ENCODE assay signal across 17 cellular contexts in the genomic region with DNA sequence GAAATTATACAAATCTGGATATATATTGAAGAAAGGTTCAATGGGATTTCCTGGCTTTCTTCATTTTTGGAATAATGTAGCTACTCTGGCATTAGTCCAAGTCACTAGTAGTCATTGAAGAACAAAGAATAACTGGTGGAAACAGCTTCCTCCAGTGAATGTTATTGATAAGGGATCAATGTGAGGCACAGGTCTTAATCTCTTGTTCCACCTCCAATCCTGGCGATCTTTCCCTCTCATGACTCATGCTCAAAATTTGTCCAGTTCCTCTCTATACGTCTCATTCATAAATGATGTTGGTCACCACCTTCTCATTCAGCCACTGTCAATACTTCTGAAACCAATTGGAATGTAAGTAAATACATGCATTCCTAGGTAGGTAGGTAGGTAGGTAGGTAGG.
"Had no signal": no experiment of that assay in that cellular context is flagged by ENCODE, and none has a peak within 500 bp of the region (broad histone marks: within the 10 kb centered on the region; RNA-seq: fewer than 3 reads in every experiment).

No MANE protein-coding gene starts in this region.

- H3K4me1 ChIP-seq: psoas muscle, testis, upper lobe of right lung, vagina had no signal

- H3K9me3 ChIP-seq: esophagus squamous epithelium, psoas muscle, right lobe of liver, spleen, testis, tibial nerve, upper lobe of right lung, vagina had no signal

- ATAC-seq: naive thymus-derived CD4-positive, alpha-beta T cell; stimulated activated naive CD8-positive, alpha-beta T cell treated with anti-CD3 and anti-CD28 coated beads, Interleukin-15, amount 100 ng/mL, for 72 hours had no signal

- H3K27ac ChIP-seq: coronary artery, dorsolateral prefrontal cortex, esophagus squamous epithelium, psoas muscle, right lobe of liver, spleen, testis, tibial nerve, upper lobe of right lung, vagina had no signal

- DNase-seq: effector CD8-positive, alpha-beta T cell; esophagus squamous epithelium; naive thymus-derived CD4-positive, alpha-beta T cell; stimulated activated CD4-positive, alpha-beta T cell treated with anti-CD3 and anti-CD28 coated beads, Interleukin-15, amount 100 ng/mL, for 24 hours; stimulated activated CD4-positive, alpha-beta T cell treated with anti-CD3 and anti-CD28 coated beads, Interleukin-1b, Interleukin-23, amount 100 ng/mL, for 48 hours; stimulated activated CD4-positive, alpha-beta T cell treated with anti-CD3 and anti-CD28 coated beads, Interleukin-4, amount 100 ng/mL, for 24 hours; stimulated activated naive B cell treated with anti-CD40 and anti-IgM and Interleukin-4, amounts not matched to agents 10 μg/mL and 1 μg/mL and 100 μg/mL, for 72 hours; stimulated activated naive CD8-positive, alpha-beta T cell treated with anti-CD3 and anti-CD28 coated beads, Interleukin-15, amount 100 ng/mL, for 72 hours had no signal

- H3K36me3 ChIP-seq: esophagus squamous epithelium, right lobe of liver, spleen, tibial nerve, upper lobe of right lung, vagina had no signal

- H3K4me3 ChIP-seq: coronary artery, dorsolateral prefrontal cortex, esophagus squamous epithelium, psoas muscle, right lobe of liver, spleen, testis, tibial nerve, upper lobe of right lung, vagina had no signal

- H3K27me3 ChIP-seq: esophagus squamous epithelium, right lobe of liver, spleen, testis, tibial nerve, upper lobe of right lung, vagina had no signal
